ENCODE assay signal across 12 cellular contexts in the genomic region with DNA sequence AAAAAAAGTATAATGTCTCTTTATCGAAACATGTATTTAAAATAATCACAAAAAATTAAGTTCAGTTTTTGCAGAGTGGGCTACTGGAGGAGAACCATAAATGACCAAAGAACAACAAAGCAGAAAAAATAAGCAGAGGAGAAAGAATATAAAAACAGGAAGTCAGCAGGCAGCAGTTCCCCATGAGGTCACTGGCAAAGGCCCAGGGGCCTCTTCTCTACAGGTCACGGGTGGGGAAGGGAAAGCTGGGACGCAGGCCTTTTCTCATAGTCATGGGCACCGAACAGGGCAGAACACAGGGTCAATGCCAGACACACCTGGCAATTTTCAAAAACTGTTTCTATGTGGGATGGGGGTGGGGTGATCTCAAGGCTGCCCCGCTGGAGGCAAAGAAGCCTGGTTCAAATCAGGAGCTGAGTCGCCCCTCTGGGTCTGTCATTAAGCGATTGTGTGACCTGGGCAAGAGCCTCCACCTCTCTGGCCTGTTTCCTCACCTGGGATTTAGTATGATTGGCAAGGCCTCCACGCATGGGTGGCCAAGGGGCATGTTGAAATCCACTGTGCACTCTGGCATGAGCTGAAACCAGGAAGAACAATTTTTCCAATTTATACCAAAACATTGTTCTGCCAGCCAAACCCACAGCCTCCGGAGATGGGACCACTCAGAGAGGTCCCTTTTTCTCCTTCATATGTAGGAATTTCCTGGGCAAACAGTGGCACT. TPM values are rescaled to one million over a fixed set of nuclear protein-coding genes. Genes with fewer than 3 reads are reported as not detected.
DNase-seq lines count a peak whose midpoint lies in the region; ATAC-seq, FAIRE-seq and TF ChIP-seq lines count a peak whose summit lies in the region.
"Had no signal": no experiment of that assay in that cellular context is flagged by ENCODE, and none has a peak within 500 bp of the region (broad histone marks: within the 10 kb centered on the region; RNA-seq: fewer than 3 reads in every experiment).

No MANE protein-coding gene starts in this region.

- H3K79me2 ChIP-seq in HepG2 (ENCODE audit: insufficient read depth, low read length) (no peaks in the 10 kb centered on the region), endothelial cell of umbilical vein (ENCODE audit: control insufficient read depth, insufficient read depth, low read length) (no peaks in the 10 kb centered on the region)
- H3K79me2 ChIP-seq: parathyroid adenoma had no signal

- H3K36me3 ChIP-seq in liver (ENCODE audit: control insufficient read depth in 4 of 4, insufficient read depth in 3 of 4, low read depth in 1 of 4, low read length in 3 of 4), result no peaks in the 10 kb centered on the region
- H3K36me3 ChIP-seq in HepG2 (replicated peaks in 1 of 2; ENCODE audit: control insufficient read depth in 1 of 2, insufficient read depth in 2 of 2, low read length in 2 of 2), result no peaks in the 10 kb centered on the region
- no peaks in the 10 kb centered on the region for H3K36me3 ChIP-seq in endothelial cell of umbilical vein (ENCODE audit: control insufficient read depth in 2 of 2, extremely low read depth in 1 of 2, insufficient read depth in 2 of 2, low read length in 2 of 2)

- no peaks in the 10 kb centered on the region for H3K36me3 Mint-ChIP-seq in mesothelial cell of epicardium

- no peak overlapping the region for H3K27ac Mint-ChIP-seq in mesothelial cell of epicardium

- intact Hi-C loops in HepG2 (cut with micrococcal nuclease; ENCODE audit: unreplicated experiment), result no loop called here
- intact Hi-C loops in endothelial cell of umbilical vein (cut with micrococcal nuclease), result no loop called here

- H3K9me1 ChIP-seq in endothelial cell of umbilical vein (replicated peaks; ENCODE audit: control insufficient read depth, extremely low read depth, insufficient read depth, low read length), result no peaks in the 10 kb centered on the region

- H3K4me2 ChIP-seq in HepG2 (ENCODE audit: low read depth, low read length) (no peak overlapping the region; the same call in 1 of the 2 replicates), endothelial cell of umbilical vein (ENCODE audit: insufficient read depth, low read length) (peak overlapping the region; percentile 65)
- H3K4me2 ChIP-seq: KMS-11 had no signal

- no TSS peak for BruUV-seq in HepG2 (replicated peaks; lab: Mats Ljungman, UMichigan)
- no TSS peak for BruUV-seq in endothelial cell of umbilical vein (replicated peaks; lab: Mats Ljungman, UMichigan)

- no peaks in the 10 kb centered on the region for H3K9me3 Mint-ChIP-seq in mesothelial cell of epicardium

- POLR2A ChIA-PET in HepG2 (lab: Yijun Ruan, JAX) (no interaction called here), endothelial cell of umbilical vein (lab: Charles Lee) (no interaction called here)

- H3K9ac ChIP-seq in liver (ENCODE audit: low read depth in 1 of 2, low read length in 2 of 2), result no peak overlapping the region
- no peak overlapping the region for H3K9ac ChIP-seq in HepG2 (ENCODE audit: insufficient read depth, low read depth, low read length)
- no peak overlapping the region for H3K9ac ChIP-seq in endothelial cell of umbilical vein (replicated peaks; ENCODE audit: extremely low read depth, insufficient read depth, low read length)
- H3K9ac ChIP-seq: KMS-11, parathyroid adenoma had no signal

- 31% methylated on average over 9 of the region's 9 CpGs for WGBS in liver
- WGBS in HepG2 (ENCODE audit: low lambda C conversion rate), result 53% methylated on average over 9 of the region's 9 CpGs

- H3K4me1 Mint-ChIP-seq in mesothelial cell of epicardium, result peaks cover 6% of the 10 kb centered on the region

- H3K27ac ChIP-seq in liver (ENCODE audit: low read depth in 1 of 2, low read length in 2 of 2), result peak overlapping the region; percentile 68 to 76
- H3K27ac ChIP-seq in HepG2 (ENCODE audit: extremely low read length, insufficient read depth, low read length), result no peak overlapping the region
- peak overlapping the region; percentile 76 for H3K27ac ChIP-seq in endothelial cell of umbilical vein (ENCODE audit: insufficient read depth, low read depth, low read length)
- H3K27ac ChIP-seq: KMS-11, parathyroid adenoma had no signal

- no peak overlapping the region for H3K4me3 ChIP-seq in liver (ENCODE audit: low read depth in 1 of 3, low read length in 3 of 3)
- no peak overlapping the region for H3K4me3 ChIP-seq in HepG2 (replicated peaks in 1 of 3; ENCODE audit: insufficient read depth in 1 of 3, low read depth in 2 of 3, low read length in 3 of 3)
- no peak overlapping the region for H3K4me3 ChIP-seq in endothelial cell of umbilical vein (replicated peaks in 1 of 3; ENCODE audit: insufficient read depth in 1 of 3, low read depth in 1 of 3, low read length in 3 of 3)

- peaks cover 3 to 19% (median 10%) of the 10 kb centered on the region in 4 donors for H3K4me1 ChIP-seq in liver (ENCODE audit: control insufficient read depth in 4 of 4, insufficient read depth in 4 of 4, low read length in 3 of 4)
- H3K4me1 ChIP-seq in HepG2 (ENCODE audit: insufficient read depth, low read length), result peaks cover 16% of the 10 kb centered on the region; the same call in 1 of the 2 replicates
- H3K4me1 ChIP-seq in endothelial cell of umbilical vein (ENCODE audit: control insufficient read depth, extremely low read depth, insufficient read depth, low read length), result peaks cover 30% of the 10 kb centered on the region
- H3K4me1 ChIP-seq: parathyroid adenoma had no signal

- TF ChIP-seq RAD21 in liver (IDR thresholded peaks at IDR 0.05) (peak in 1 of 2 donors; percentile 15), HepG2 (CRISPR knock-in tag; IDR thresholded peaks at IDR 0.05) (no peak)

- no peak for TF ChIP-seq POLR2A in HepG2 (IDR thresholded peaks at IDR 0.05; ENCODE audit: insufficient read depth in 1 of 2, low read depth in 2 of 2, low read length in 2 of 2)
- TF ChIP-seq POLR2A in endothelial cell of umbilical vein (IDR thresholded peaks at IDR 0.05; ENCODE audit: low read depth, low read length), result no peak
- TF ChIP-seq POLR2A in H54 (IDR thresholded peaks at IDR 0.05; ENCODE audit: low read depth, low read length), result no peak

- no peak for ATAC-seq in HepG2
- no peak for ATAC-seq in GM21717 (IDR thresholded peaks at IDR 0.05; ENCODE audit: unreplicated experiment)

- in situ Hi-C loops in HepG2 (cut with HindIII; ENCODE audit: extremely low pct_ligation_motif_present, low pct_unique_long_range_greater_than_20kb), result loop anchor here (5.0 kb wide), 1 partner anchor 125 kb away; no protein-coding TSS in a partner anchor

- no peaks in the 10 kb centered on the region for H4K20me1 ChIP-seq in HepG2 (ENCODE audit: insufficient read depth, low read length)
- H4K20me1 ChIP-seq in endothelial cell of umbilical vein (replicated peaks; ENCODE audit: control insufficient read depth, extremely low read depth, insufficient read depth, low read length), result no peaks in the 10 kb centered on the region

- CTCF ChIA-PET in HepG2 (lab: Yijun Ruan, JAX; ENCODE audit: low intra/inter-chr PET ratio, low total read pairs) (no interaction called here), endothelial cell of umbilical vein (lab: Charles Lee) (interaction anchor here (0.7 to 2.1 kb wide), 4 partner anchors 45 to 238 kb away, joined by 3 to 10 read pairs (median 3); no protein-coding TSS in a partner anchor)

- H3K27me3 Mint-ChIP-seq in mesothelial cell of epicardium (ENCODE audit: low read depth), result no peaks in the 10 kb centered on the region

- H2AFZ ChIP-seq in HepG2 (ENCODE audit: low read length) (no peak overlapping the region), endothelial cell of umbilical vein (ENCODE audit: low read depth, low read length) (peak overlapping the region; percentile 91)
- H2AFZ ChIP-seq: parathyroid adenoma had no signal

- no peaks in the 10 kb centered on the region for H3K27me3 ChIP-seq in liver (ENCODE audit: control insufficient read depth in 4 of 4, insufficient read depth in 4 of 4, low read length in 3 of 4)
- peaks cover 0 to 28% of the 10 kb centered on the region in 2 experiments; a peak in 4 of 5 replicates for H3K27me3 ChIP-seq in HepG2 (ENCODE audit: control insufficient read depth in 1 of 2, insufficient read depth in 2 of 2, low read length in 2 of 2)
- no peaks in the 10 kb centered on the region for H3K27me3 ChIP-seq in endothelial cell of umbilical vein (ENCODE audit: control insufficient read depth in 2 of 2, insufficient read depth in 2 of 2, low read length in 2 of 2)

- FAIRE-seq in HepG2 (lab: Jason Lieb, UNC) (no peak), endothelial cell of umbilical vein (lab: Jason Lieb, UNC) (peak; percentile 72), H54 (lab: Jason Lieb, UNC) (no peak)
- FAIRE-seq: colon had no signal

- H3K9me3 ChIP-seq in liver (ENCODE audit: control insufficient read depth in 4 of 4, low read length in 3 of 4) (no peaks in the 10 kb centered on the region), HepG2 (ENCODE audit: low read length) (no peaks in the 10 kb centered on the region), endothelial cell of umbilical vein (replicated peaks; ENCODE audit: control insufficient read depth, insufficient read depth, low read length) (no peaks in the 10 kb centered on the region)

- dilution Hi-C loops in endothelial cell of umbilical vein (cut with MboI; ENCODE audit: extremely low pct_ligation_motif_present, low sequenced_read_pairs), result no loop called here

- no peak overlapping the region for H3K4me3 Mint-ChIP-seq in mesothelial cell of epicardium

- DNase-seq in HepG2 (ENCODE audit: low spot score), result no peak
- peak; percentile 82 for DNase-seq in endothelial cell of umbilical vein (ENCODE audit: low read depth, low spot score)
- DNase-seq in mucosa of gallbladder (ENCODE audit: low spot score), result peak; percentile 55
- DNase-seq in inferior parietal cortex (ENCODE audit: extremely low spot score), result no peak
- DNase-seq in mesothelial cell of epicardium (ENCODE audit: low spot score in 2 of 2, unreplicated experiment in 2 of 2), result no peak
- DNase-seq in H54 (ENCODE audit: insufficient read length, low spot score), result no peak
- DNase-seq: activated T-cell treated with anti-CD3 and anti-CD28 coated beads, Interleukin-2, amount 50 U/mL, for 1 hour had no signal

- TF ChIP-seq CTCF in liver (IDR thresholded peaks at IDR 0.05; ENCODE audit: low read depth, low read length, missing input control) (no peak), HepG2 (CRISPR knock-in tag; IDR thresholded peaks at IDR 0.05) (no peak), endothelial cell of umbilical vein (IDR thresholded peaks at IDR 0.05; ENCODE audit: extremely low read depth in 1 of 2, insufficient read depth in 1 of 2, low read depth in 1 of 2, low read length in 2 of 2) (no peak), mesothelial cell of epicardium (IDR thresholded peaks at IDR 0.05; ENCODE audit: unreplicated experiment) (no peak)

- TF ChIP-seq EP300 in HepG2 (IDR thresholded peaks at IDR 0.05; ENCODE audit: low read depth in 2 of 2, low read length in 2 of 2) (no peak), HepG2 (CRISPR knock-in tag; IDR thresholded peaks at IDR 0.05; ENCODE audit: borderline replicate concordance) (no peak)

RNA-seq across cellular contexts. Expression of gene UACA, which starts 43.8 kb away (rescaled TPM):
- total RNA-seq in liver (10 to 100 TPM in 1 of 2 donors, 1 to 10 TPM in 1; 7.6 to 16.0 TPM), HepG2 (2016; rRNA removed; fragmentation: Illumina TruSeq; extraction: Trizol) (17.8 and 22.1 TPM in 2 replicates), endothelial cell of umbilical vein (270 and 292 TPM in 2 replicates), mucosa of gallbladder (62.2 TPM), mesothelial cell of epicardium (64.6 to 70.3 TPM (median 68.5 TPM) in 3 replicates)
- polyA plus RNA-seq in liver (10 to 100 TPM in 1 of 2 donors, 1 to 10 TPM in 1; 3.9 to 12.5 TPM), HepG2 (2011; rRNA removed) (33.5 and 39.2 TPM in 2 replicates), endothelial cell of umbilical vein (167 and 219 TPM in 2 replicates)
- 14.4 and 18.1 TPM in 2 replicates for total RNA-seq in HepG2 (2016; cell fraction: cytosol; rRNA removed; fragmentation: Illumina TruSeq; extraction: Trizol; ENCODE audit: low read depth)
- total RNA-seq in HepG2 (2016; cell fraction: insoluble cytoplasmic fraction; rRNA removed; fragmentation: Illumina TruSeq; extraction: Trizol), result 19.7 and 21.3 TPM in 2 replicates
- 7.7 and 8.4 TPM in 2 replicates for total RNA-seq in HepG2 (2016; cell fraction: membrane; rRNA removed; fragmentation: Illumina TruSeq; extraction: Trizol)
- total RNA-seq in HepG2 (2016; cell fraction: nucleus; rRNA removed; fragmentation: Illumina TruSeq; extraction: Trizol), result 36.5 and 36.9 TPM in 2 replicates
- 12.5 and 15.3 TPM in 2 replicates for polyA plus RNA-seq in HepG2 (2011; cell fraction: cytosol; rRNA removed)
- polyA plus RNA-seq in HepG2 (2011; cell fraction: nucleus; rRNA removed), result 35.7 and 38.2 TPM in 2 replicates
- polyA plus RNA-seq in HepG2 (2012), result 27.2 and 36.9 TPM in 2 replicates
- polyA plus RNA-seq in HepG2 (2016; cell fraction: cytosol; fragmentation: Illumina TruSeq; extraction: Trizol; ENCODE audit: low read depth), result 0.66 and 0.80 TPM in 2 replicates
- polyA plus RNA-seq in HepG2 (2016; cell fraction: insoluble cytoplasmic fraction; fragmentation: Illumina TruSeq; extraction: Trizol; ENCODE audit: low read depth), result 10.1 and 14.0 TPM in 2 replicates
- 2.0 TPM in 2 replicates for polyA plus RNA-seq in HepG2 (2016; cell fraction: membrane; fragmentation: Illumina TruSeq; extraction: Trizol; ENCODE audit: low read depth)
- polyA plus RNA-seq in HepG2 (2016; cell fraction: nucleus; fragmentation: Illumina TruSeq; extraction: Trizol; ENCODE audit: insufficient read depth, low read depth), result 40.1 and 43.4 TPM in 2 replicates
- 60.8 and 71.4 TPM in 2 replicates for polyA minus RNA-seq in HepG2 (2011; rRNA and poly(A)+ RNA removed; ENCODE audit: low replicate concordance)
- 20.9 and 27.9 TPM in 2 replicates for polyA minus RNA-seq in HepG2 (2011; cell fraction: cytosol; rRNA and poly(A)+ RNA removed)
- 93.1 and 97.1 TPM in 2 replicates for polyA minus RNA-seq in HepG2 (2011; cell fraction: nucleus; rRNA and poly(A)+ RNA removed)
- polyA plus RNA-seq in endothelial cell of umbilical vein (2011; cell fraction: cytosol; rRNA removed), result 80.1 and 99.7 TPM in 2 replicates
- polyA plus RNA-seq in endothelial cell of umbilical vein (2011; cell fraction: nucleus; rRNA removed), result 468 and 497 TPM in 2 replicates
- polyA plus RNA-seq in endothelial cell of umbilical vein (2012), result 81.1 and 104 TPM in 2 replicates
- polyA minus RNA-seq in endothelial cell of umbilical vein, result 784 and 840 TPM in 2 replicates
- polyA minus RNA-seq in endothelial cell of umbilical vein (2011; cell fraction: cytosol; rRNA and poly(A)+ RNA removed), result 17.6 TPM
- polyA minus RNA-seq in endothelial cell of umbilical vein (2011; cell fraction: nucleus; rRNA and poly(A)+ RNA removed), result 795 and 1,008 TPM in 2 replicates

RNA-seq across cellular contexts. Expression of gene LARP6, which starts 46.8 kb away (rescaled TPM):
- 1 to 10 TPM in 1 of 2 donors, under 1 TPM in 1; 0.89 to 1.2 TPM for total RNA-seq in liver
- polyA plus RNA-seq in liver, result 1 to 10 TPM; 1.8 to 2.9 TPM
- total RNA-seq in HepG2 (2016; rRNA removed; fragmentation: Illumina TruSeq; extraction: Trizol), result 2.9 and 3.0 TPM in 2 replicates
- total RNA-seq in HepG2 (2016; cell fraction: cytosol; rRNA removed; fragmentation: Illumina TruSeq; extraction: Trizol; ENCODE audit: low read depth), result 7.4 and 9.4 TPM in 2 replicates
- total RNA-seq in HepG2 (2016; cell fraction: insoluble cytoplasmic fraction; rRNA removed; fragmentation: Illumina TruSeq; extraction: Trizol), result 3.1 and 3.9 TPM in 2 replicates
- 5.3 and 6.4 TPM in 2 replicates for total RNA-seq in HepG2 (2016; cell fraction: membrane; rRNA removed; fragmentation: Illumina TruSeq; extraction: Trizol)
- total RNA-seq in HepG2 (2016; cell fraction: nucleus; rRNA removed; fragmentation: Illumina TruSeq; extraction: Trizol), result 1.5 and 1.8 TPM in 2 replicates
- 8.2 and 9.7 TPM in 2 replicates for polyA plus RNA-seq in HepG2 (2011; rRNA removed)
- 6.4 and 8.2 TPM in 2 replicates for polyA plus RNA-seq in HepG2 (2011; cell fraction: cytosol; rRNA removed)
- polyA plus RNA-seq in HepG2 (2011; cell fraction: nucleus; rRNA removed), result 4.1 and 4.2 TPM in 2 replicates
- 11.1 and 11.6 TPM in 2 replicates for polyA plus RNA-seq in HepG2 (2012)
- 11.8 and 12.8 TPM in 2 replicates for polyA plus RNA-seq in HepG2 (2016; cell fraction: cytosol; fragmentation: Illumina TruSeq; extraction: Trizol; ENCODE audit: low read depth)
- 3.1 and 3.3 TPM in 2 replicates for polyA plus RNA-seq in HepG2 (2016; cell fraction: insoluble cytoplasmic fraction; fragmentation: Illumina TruSeq; extraction: Trizol; ENCODE audit: low read depth)
- 6.5 and 8.6 TPM in 2 replicates for polyA plus RNA-seq in HepG2 (2016; cell fraction: membrane; fragmentation: Illumina TruSeq; extraction: Trizol; ENCODE audit: low read depth)
- 2.3 and 4.2 TPM in 2 replicates for polyA plus RNA-seq in HepG2 (2016; cell fraction: nucleus; fragmentation: Illumina TruSeq; extraction: Trizol; ENCODE audit: insufficient read depth, low read depth)
- polyA minus RNA-seq in HepG2 (2011; rRNA and poly(A)+ RNA removed; ENCODE audit: low replicate concordance), result 5.9 and 25.3 TPM in 2 replicates
- polyA minus RNA-seq in HepG2 (2011; cell fraction: cytosol; rRNA and poly(A)+ RNA removed), result 1.8 and 2.5 TPM in 2 replicates
- polyA minus RNA-seq in HepG2 (2011; cell fraction: nucleus; rRNA and poly(A)+ RNA removed), result 2.6 and 3.2 TPM in 2 replicates
- total RNA-seq in endothelial cell of umbilical vein, result 16.9 and 25.2 TPM in 2 replicates
- polyA plus RNA-seq in endothelial cell of umbilical vein, result 56.1 and 56.2 TPM in 2 replicates
- 29.0 and 35.2 TPM in 2 replicates for polyA plus RNA-seq in endothelial cell of umbilical vein (2011; cell fraction: cytosol; rRNA removed)
- polyA plus RNA-seq in endothelial cell of umbilical vein (2011; cell fraction: nucleus; rRNA removed), result 24.3 and 26.0 TPM in 2 replicates
- 43.5 and 47.5 TPM in 2 replicates for polyA plus RNA-seq in endothelial cell of umbilical vein (2012)
- polyA minus RNA-seq in endothelial cell of umbilical vein, result 47.4 and 56.0 TPM in 2 replicates
- polyA minus RNA-seq in endothelial cell of umbilical vein (2011; cell fraction: cytosol; rRNA and poly(A)+ RNA removed), result 9.9 TPM
- 21.9 and 32.1 TPM in 2 replicates for polyA minus RNA-seq in endothelial cell of umbilical vein (2011; cell fraction: nucleus; rRNA and poly(A)+ RNA removed)
- total RNA-seq in mucosa of gallbladder, result 23.5 TPM
- 24.8 to 27.3 TPM (median 24.9 TPM) in 3 replicates for total RNA-seq in mesothelial cell of epicardium

Comparison
In these comparisons a context has a peak if more than half of its experiments do, and no peak if none do; other contexts are left out.
1. DNase-seq: peak in endothelial cell of umbilical vein (single experiment) and mucosa of gallbladder (single experiment); none in HepG2 (single experiment), inferior parietal cortex (single experiment), mesothelial cell of epicardium (0 of 2) and H54 (single experiment).